3 cellular contexts compared by ENCODE assay signal in the genomic region with DNA sequence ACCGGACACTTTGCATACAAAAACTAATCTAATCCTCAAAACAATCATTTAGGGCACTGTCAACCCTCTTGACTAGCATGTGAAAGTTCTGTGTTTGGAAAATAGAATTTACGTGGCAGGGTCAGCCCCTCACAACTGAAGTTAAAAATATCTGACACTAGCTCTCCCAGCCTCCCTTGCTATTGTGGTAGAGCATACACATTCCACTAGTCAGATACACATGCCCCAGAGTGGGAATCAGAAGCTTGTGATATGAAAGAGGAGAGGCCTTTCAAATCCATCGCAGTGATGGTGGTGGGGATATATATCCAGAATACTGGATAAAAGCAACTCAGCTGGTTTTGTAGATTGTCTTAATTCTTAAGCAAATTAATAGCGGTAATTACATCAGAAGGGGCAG.
"Had no signal": no experiment of that assay in that cellular context is flagged by ENCODE, and none has a peak within 500 bp of the region (broad histone marks: within the 10 kb centered on the region; RNA-seq: fewer than 3 reads in every experiment).

No MANE protein-coding gene starts in this region.

- DNase-seq: IMR-90 had no signal

- H3K4me3 ChIP-seq: K562 had no signal

- H3K27ac ChIP-seq: HL-60 had no signal
